ENCODE assay signal across 14 cellular contexts in genomic region chr10:24485299-24485698, GRCh38.
"Had no signal": no experiment of that assay in that cellular context is flagged by ENCODE, and none has a peak within 500 bp of the region (broad histone marks: within the 10 kb centered on the region; RNA-seq: fewer than 3 reads in every experiment).

No MANE protein-coding gene starts in this region.

- H3K36me3 ChIP-seq: colonic mucosa, pancreas, uterus had no signal

- DNase-seq: activated CD4-positive, alpha-beta memory T cell treated with anti-CD3 and anti-CD28 coated beads, Interleukin-2, amount 10 ng/mL, durations not matched to agents 7 days and 5 days; activated CD8-positive, alpha-beta memory T cell treated with anti-CD3 and anti-CD28 coated beads, Interleukin-2, amount 50 U/mL, for 4 hours; activated naive CD4-positive, alpha-beta T cell treated with Interleukin-2 at 50 U/mL for 16 hours; caudate nucleus; colonic mucosa; effector CD4-positive, alpha-beta T cell; gastrocnemius medialis; heart right ventricle; right cardiac atrium; T1000; uterus had no signal

- H3K4me3 ChIP-seq: colonic mucosa, gastrocnemius medialis, heart right ventricle, pancreas, smooth muscle cell, uterus had no signal

- H3K4me2 ChIP-seq: smooth muscle cell had no signal

- H3K27me3 ChIP-seq: colonic mucosa, gastrocnemius medialis, heart right ventricle, pancreas, uterus had no signal

- H3K4me1 ChIP-seq: uterus had no signal

- ATAC-seq: gastrocnemius medialis; pancreas; right cardiac atrium; stimulated activated memory B cell treated with anti-CD40 and anti-IgM and Interleukin-4, amounts not matched to agents 10 μg/mL and 1 μg/mL and 100 μg/mL, for 72 hours had no signal

- H3K27ac ChIP-seq: uterus had no signal

- H3K9me3 ChIP-seq: colonic mucosa, gastrocnemius medialis, heart right ventricle, pancreas, uterus had no signal
